8 cellular contexts compared by ENCODE assay signal in genomic region chr10:1737222-1738061, GRCh38.
DNase-seq lines count a peak whose midpoint lies in the region; ATAC-seq and TF ChIP-seq lines count a peak whose summit lies in the region.

ADARB2 (minus strand) TSS chr10:1737525.

- no peak within 1 kb of the TSS for H3K9ac ChIP-seq in iPS-18a (ENCODE audit: low read length)

- peaks cover 8% of the 10 kb centered on the region for H3K4me1 ChIP-seq in iPS-18a (ENCODE audit: control insufficient read depth, low read depth, low read length)

- H3K4me3 ChIP-seq in LNCaP clone FGC (ENCODE audit: low read depth, low read length) (peak within 1 kb of the TSS; percentile 48), iPS-18a (ENCODE audit: low read length) (peak within 1 kb of the TSS; percentile 63)

- H3K36me3 ChIP-seq in iPS-18a (ENCODE audit: control insufficient read depth, low read depth, low read length): no peaks in the 10 kb centered on the region

- in situ Hi-C loops in GM13977 (cut with MboI; ENCODE audit: low pct_unique_long_range_greater_than_20kb, low sequenced_read_pairs, unreplicated experiment): no loop called here

- no peaks in the 10 kb centered on the region for H3K9me3 ChIP-seq in iPS-18a (ENCODE audit: control insufficient read depth, low read depth, low read length)

- H3K27me3 ChIP-seq in iPS-18a (ENCODE audit: control insufficient read depth, insufficient read depth, low read length): peaks cover 51% of the 10 kb centered on the region

- TF ChIP-seq CTCF in GM13977 (IDR thresholded peaks at IDR 0.05; ENCODE audit: extremely low read depth, insufficient read depth, missing control alignments) (no peak), LNCaP clone FGC (IDR thresholded peaks at IDR 0.05; ENCODE audit: control insufficient read depth, extremely low read depth, insufficient read depth) (no peak)

- DNase-seq in GM13977 (ENCODE audit: low spot score): peak; percentile 81
- peak; percentile 67 for DNase-seq in LNCaP clone FGC (ENCODE audit: low read depth)
- peak; percentile 20 to 28 for DNase-seq in activated T-cell treated with anti-CD3 and anti-CD28 coated beads, Interleukin-2, amount 50 U/mL, for 48 hours
- peak; percentile 34 for DNase-seq in stimulated activated CD8-positive, alpha-beta memory T cell treated with anti-CD3 and anti-CD28 coated beads, Interleukin-4, amount 100 ng/mL, for 48 hours
- no peak for DNase-seq in AG20443 (ENCODE audit: low spot score)
- DNase-seq in cortex of kidney (lab: John Stamatoyannopoulos, UW): no peak

- no peak within 1 kb of the TSS for H3K27ac ChIP-seq in iPS-18a (ENCODE audit: low read length)

- peak; percentile 74 for ATAC-seq in GM21529 (IDR thresholded peaks at IDR 0.05; ENCODE audit: unreplicated experiment)

Comparison
In these comparisons a context has a peak if more than half of its experiments do, and no peak if none do; other contexts are left out.
1. DNase-seq: peak in GM13977 (single experiment), LNCaP clone FGC (single experiment), activated T-cell treated with anti-CD3 and anti-CD28 coated beads, Interleukin-2, amount 50 U/mL, for 48 hours (2 of 2) and stimulated activated CD8-positive, alpha-beta memory T cell treated with anti-CD3 and anti-CD28 coated beads, Interleukin-4, amount 100 ng/mL, for 48 hours (single experiment); none in AG20443 (single experiment) and cortex of kidney (single experiment).